ENCODE assay signal across 8 cellular contexts in the genomic region with DNA sequence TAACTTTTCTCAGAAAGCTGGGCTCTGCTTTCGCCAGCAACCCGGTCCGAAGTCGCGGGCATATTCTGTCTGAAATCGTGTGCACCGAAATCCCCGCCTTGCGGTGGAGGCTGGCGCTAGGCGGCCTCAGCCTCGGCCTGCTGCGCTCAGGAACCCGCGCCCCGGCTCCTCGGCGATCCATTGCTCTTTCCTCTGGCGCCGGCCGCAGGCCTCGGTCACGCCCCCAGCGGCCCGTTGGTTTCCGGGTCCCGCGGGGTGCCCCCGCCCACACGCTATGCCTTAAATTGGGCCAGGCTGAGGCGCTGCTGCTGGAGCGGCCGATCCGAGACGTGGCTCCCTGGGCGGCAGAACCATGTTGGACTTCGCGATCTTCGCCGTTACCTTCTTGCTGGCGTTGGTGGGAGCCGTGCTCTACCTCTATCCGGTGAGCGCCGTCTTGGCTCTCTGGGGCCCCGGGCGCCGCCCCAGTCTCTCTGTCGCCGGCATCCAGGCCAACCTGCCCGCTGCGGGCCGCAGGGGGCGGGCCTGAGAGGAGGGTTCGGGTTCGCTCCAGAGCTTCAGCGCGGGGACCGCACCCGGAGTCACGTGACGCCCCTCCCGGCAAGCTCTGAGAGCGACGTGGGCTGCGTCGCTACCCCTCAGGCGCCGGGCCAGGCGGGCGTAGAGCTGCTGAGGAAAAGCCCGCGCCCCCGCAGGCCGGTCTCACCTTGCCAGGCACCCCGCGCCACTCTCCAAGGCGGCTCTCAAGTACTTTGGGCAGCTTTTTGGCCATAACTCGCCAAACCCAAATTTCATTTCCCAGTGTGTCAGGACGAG. TPM values are rescaled to one million over a fixed set of nuclear protein-coding genes. Genes with fewer than 3 reads are reported as not detected.
DNase-seq lines count a peak whose midpoint lies in the region; ATAC-seq and TF ChIP-seq lines count a peak whose summit lies in the region.

A gene with protein sequence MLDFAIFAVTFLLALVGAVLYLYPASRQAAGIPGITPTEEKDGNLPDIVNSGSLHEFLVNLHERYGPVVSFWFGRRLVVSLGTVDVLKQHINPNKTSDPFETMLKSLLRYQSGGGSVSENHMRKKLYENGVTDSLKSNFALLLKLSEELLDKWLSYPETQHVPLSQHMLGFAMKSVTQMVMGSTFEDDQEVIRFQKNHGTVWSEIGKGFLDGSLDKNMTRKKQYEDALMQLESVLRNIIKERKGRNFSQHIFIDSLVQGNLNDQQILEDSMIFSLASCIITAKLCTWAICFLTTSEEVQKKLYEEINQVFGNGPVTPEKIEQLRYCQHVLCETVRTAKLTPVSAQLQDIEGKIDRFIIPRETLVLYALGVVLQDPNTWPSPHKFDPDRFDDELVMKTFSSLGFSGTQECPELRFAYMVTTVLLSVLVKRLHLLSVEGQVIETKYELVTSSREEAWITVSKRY (plus strand): TSS at position 308 of the 816 bp plus-strand sequence. CDS start 45 bp downstream, at position 353.

- H3K27me3 ChIP-seq in esophagus muscularis mucosa: no peaks in the 10 kb centered on the region

- intact Hi-C loops in esophagus muscularis mucosa (cut with DNase I): no loop called here

- peaks cover 21 to 32% (median 24%) of the 10 kb centered on the region in 4 donors for H3K4me1 ChIP-seq in esophagus muscularis mucosa

- TF ChIP-seq CTCF in esophagus muscularis mucosa (IDR thresholded peaks at IDR 0.05): peak; percentile 35 to 48 (median 43)

- no peak for TF ChIP-seq EP300 in esophagus muscularis mucosa (IDR thresholded peaks at IDR 0.05)

- peak within 1 kb of the TSS; percentile 94 to 97 (median 94) for H3K27ac ChIP-seq in esophagus muscularis mucosa (replicated peaks in 1 of 4)

- H3K4me3 ChIP-seq in esophagus muscularis mucosa: peak within 1 kb of the TSS; percentile 68 to 79 (median 73)

- H3K4me1 Mint-ChIP-seq in activated T-cell treated with anti-CD3 and anti-CD28 coated beads, Interleukin-2, amount 50 U/mL, for 4 hours (ENCODE audit: low read depth): peaks cover 30% of the 10 kb centered on the region

- no peaks in the 10 kb centered on the region for H3K9me3 ChIP-seq in esophagus muscularis mucosa

- DNase-seq in DMS79 (lab: John Stamatoyannopoulos, UW) (peak; percentile 90), KG1 (lab: John Stamatoyannopoulos, UW) (peak; percentile 92), esophagus muscularis mucosa (ENCODE audit: extremely low spot score) (peak; percentile 98), myocyte (ENCODE audit: low read depth) (peak; percentile 96)
- DNase-seq in activated T-cell treated with anti-CD3 and anti-CD28 coated beads, Interleukin-2, amount 50 U/mL, for 4 hours: peak; percentile 96
- peak; percentile 95 for DNase-seq in stimulated activated CD8-positive, alpha-beta memory T cell treated with anti-CD3 and anti-CD28 coated beads, Interleukin-7, amount 100 ng/mL, for 48 hours (ENCODE audit: extremely low read depth in 1 of 2, low read depth in 1 of 2)

- peak within 1 kb of the TSS; percentile 99 for H3K4me3 Mint-ChIP-seq in activated T-cell treated with anti-CD3 and anti-CD28 coated beads, Interleukin-2, amount 50 U/mL, for 4 hours

- WGBS in esophagus muscularis mucosa: 0% methylated on average over 22 of the region's 80 CpGs

- peaks cover 0 to 23% (median 6%) of the 10 kb centered on the region in 4 donors for H3K36me3 ChIP-seq in esophagus muscularis mucosa

- H3K9me3 Mint-ChIP-seq in activated T-cell treated with anti-CD3 and anti-CD28 coated beads, Interleukin-2, amount 50 U/mL, for 4 hours: no peaks in the 10 kb centered on the region

- peak; percentile 35 for TF ChIP-seq POLR2A in esophagus muscularis mucosa (IDR thresholded peaks at IDR 0.05; ENCODE audit: low read depth)

- ATAC-seq in GM21723 (IDR thresholded peaks at IDR 0.05; ENCODE audit: unreplicated experiment): peak; percentile 90
- ATAC-seq in activated T-cell treated with anti-CD3 and anti-CD28 coated beads, Interleukin-2, amount 50 U/mL, for 4 hours: peak; percentile 89 to 92

- peaks cover 20% of the 10 kb centered on the region for H3K36me3 Mint-ChIP-seq in activated T-cell treated with anti-CD3 and anti-CD28 coated beads, Interleukin-2, amount 50 U/mL, for 4 hours (ENCODE audit: insufficient read depth)

- no peaks in the 10 kb centered on the region for H3K27me3 Mint-ChIP-seq in activated T-cell treated with anti-CD3 and anti-CD28 coated beads, Interleukin-2, amount 50 U/mL, for 4 hours (ENCODE audit: low read depth)

TF ChIP-seq in PFSK-1, 5 proteins besides CTCF, POLR2A, EP300 and RAD21:
- TF ChIP-seq POLR2AphosphoS5 (IDR thresholded peaks at IDR 0.05; ENCODE audit: low read depth, low read length) (peak; percentile 91), FOXP2 (optimal IDR thresholded peaks at IDR 0.05; ENCODE audit: borderline replicate concordance, extremely low read depth, extremely low read length, insufficient read depth) (peak; percentile 80), SIN3A (IDR thresholded peaks at IDR 0.05; ENCODE audit: borderline replicate concordance, insufficient read depth, low read length) (no peak), TAF1 (IDR thresholded peaks at IDR 0.05; ENCODE audit: borderline replicate concordance, insufficient read depth, low read length) (no peak), REST (IDR thresholded peaks at IDR 0.05; ENCODE audit: insufficient read depth in 1 of 2, low read depth in 2 of 2, low read length in 2 of 2) (peak in 1 of 2 experiments; percentile 27; a peak in 1 of 4 replicates)

RNA-seq across cellular contexts. Expression of the gene that starts here (rescaled TPM):
- polyA plus RNA-seq in PFSK-1 (2012; ENCODE audit: insufficient read length, low read depth): 5.8 TPM
- total RNA-seq in activated T-cell treated with anti-CD3 and anti-CD28 coated beads, Interleukin-2, amount 50 U/mL, for 4 hours: 10 to 100 TPM; 27.5 to 30.4 (median 28.8) TPM
- total RNA-seq in esophagus muscularis mucosa (10 to 100 TPM; 23.7 to 33.8 (median 29.7) TPM), myocyte (14.1 and 18.1 TPM in 2 replicates)
- 9.7 TPM for polyA plus RNA-seq in myocyte (2012)

Comparison
In these comparisons a context has a peak if more than half of its experiments do, and no peak if none do; other contexts are left out.
1. Peak in every context shown above with its lines: DNase-seq, ATAC-seq, H3K4me3 ChIP-seq and H3K27ac ChIP-seq.